12 cellular contexts compared by ENCODE assay signal in genomic region chr1:117632269-117633067, GRCh38. TPM values are rescaled to one million over a fixed set of nuclear protein-coding genes. Genes with fewer than 3 reads are reported as not detected.
DNase-seq lines count a peak whose midpoint lies in the region; ATAC-seq and TF ChIP-seq lines count a peak whose summit lies in the region.
"Had no signal": no experiment of that assay in that cellular context is flagged by ENCODE, and none has a peak within 500 bp of the region (broad histone marks: within the 10 kb centered on the region; RNA-seq: fewer than 3 reads in every experiment).

No MANE protein-coding gene starts in this region.

- no peaks in the 10 kb centered on the region for H3K27me3 ChIP-seq in KMS-11 (ENCODE audit: insufficient read depth, low read depth)
- no peaks in the 10 kb centered on the region for H3K27me3 ChIP-seq in duodenal mucosa (ENCODE audit: control insufficient read depth in 1 of 2, insufficient read depth in 2 of 2, low read length in 2 of 2)
- H3K27me3 ChIP-seq in upper lobe of right lung: no peaks in the 10 kb centered on the region
- peaks cover 22% of the 10 kb centered on the region for H3K27me3 ChIP-seq in GM23248 (replicated peaks; ENCODE audit: insufficient read depth)

- peak overlapping the region; percentile 43 for H3K4me3 Mint-ChIP-seq in activated naive CD8-positive, alpha-beta T cell treated with anti-CD3 and anti-CD28 coated beads, Interleukin-2, amount 10 ng/mL, durations not matched to agents 7 days and 5 days
- no peak overlapping the region for H3K4me3 Mint-ChIP-seq in activated naive CD8-positive, alpha-beta T cell treated with anti-CD3 and anti-CD28 coated beads for 36 hours
- H3K4me3 Mint-ChIP-seq in T-helper 2 cell treated with Interferon-gamma antibody and Interleukin-4, amounts not matched to agents 5 μg/mL and 100 μg/mL, for 36 hours: no peak overlapping the region
- H3K4me3 Mint-ChIP-seq: stimulated activated naive CD8-positive, alpha-beta T cell treated with anti-CD3 and anti-CD28 coated beads, Interleukin-15, Interleukin-2, amounts not matched to agents 100 ng/mL and 50 ng/mL, for 24 hours had no signal

- H3K9ac ChIP-seq in KMS-11 (peak overlapping the region; percentile 37; the same call in 1 of the 2 replicates), duodenal mucosa (ENCODE audit: low read depth in 1 of 2, low read length in 2 of 2) (no peak overlapping the region), GM23248 (no peak overlapping the region)

- 70 to 75% methylated on average over 6 of the region's 6 CpGs for WGBS in GM23248 (ENCODE audit: low coverage in 1 of 2, low lambda C conversion rate in 2 of 2, missing lambda C conversion rate in 2 of 2), 2 experiments

- H4K20me1 ChIP-seq in KMS-11 (ENCODE audit: insufficient read depth) (no peaks in the 10 kb centered on the region), GM23248 (ENCODE audit: insufficient read depth) (no peaks in the 10 kb centered on the region)

- H3K9me3 ChIP-seq in duodenal mucosa (ENCODE audit: control insufficient read depth in 1 of 2, low read length in 2 of 2) (no peaks in the 10 kb centered on the region), upper lobe of right lung (no peaks in the 10 kb centered on the region), GM23248 (ENCODE audit: low read depth) (no peaks in the 10 kb centered on the region)

- H3K79me2 ChIP-seq in KMS-11 (ENCODE audit: insufficient read depth, low read depth) (no peaks in the 10 kb centered on the region; the same call in 1 of the 2 replicates), GM23248 (ENCODE audit: insufficient read depth) (no peaks in the 10 kb centered on the region)

- no peaks in the 10 kb centered on the region for H3K9me2 ChIP-seq in GM23248 (ENCODE audit: insufficient read depth)

- TF ChIP-seq CTCF in KMS-11 (conservative IDR thresholded peaks at IDR 0.05; ENCODE audit: low read depth, low read length) (no peak), upper lobe of right lung (IDR thresholded peaks at IDR 0.05) (no peak)

- POLR2A ChIA-PET in activated naive CD8-positive, alpha-beta T cell treated with anti-CD3 and anti-CD28 coated beads, Interleukin-2, amount 10 ng/mL, durations not matched to agents 7 days and 5 days (lab: Charles Lee): interaction anchor here (0.6 to 1.3 kb wide), 2 partner anchors 25 to 26 kb away, joined by 3 to 4 read pairs; partner anchors contain the start of gene TENT5C

- no peak for DNase-seq in activated naive CD8-positive, alpha-beta T cell treated with anti-CD3 and anti-CD28 coated beads, Interleukin-2, amount 10 ng/mL, durations not matched to agents 7 days and 5 days
- no peak for DNase-seq in activated naive CD8-positive, alpha-beta T cell treated with anti-CD3 and anti-CD28 coated beads for 36 hours
- DNase-seq in upper lobe of right lung (no peak), GM23248 (no peak), HCEC 1CT (no peak)
- no peak for DNase-seq in T-helper 2 cell treated with Interferon-gamma antibody and Interleukin-4, amounts not matched to agents 5 μg/mL and 100 μg/mL, for 36 hours (ENCODE audit: low spot score)
- DNase-seq: kidney, NCI-H1930 had no signal

- intact Hi-C loops in upper lobe of right lung (cut with DNase I): no loop called here

- peaks cover 22% of the 10 kb centered on the region for H3K27me3 Mint-ChIP-seq in activated naive CD8-positive, alpha-beta T cell treated with anti-CD3 and anti-CD28 coated beads, Interleukin-2, amount 10 ng/mL, durations not matched to agents 7 days and 5 days
- H3K27me3 Mint-ChIP-seq in activated naive CD8-positive, alpha-beta T cell treated with anti-CD3 and anti-CD28 coated beads for 36 hours: peaks cover 41% of the 10 kb centered on the region
- peaks cover 20% of the 10 kb centered on the region for H3K27me3 Mint-ChIP-seq in T-helper 2 cell treated with Interferon-gamma antibody and Interleukin-4, amounts not matched to agents 5 μg/mL and 100 μg/mL, for 36 hours (ENCODE audit: low read depth)

- in situ Hi-C loops in GM23248 (cut with MboI): no loop called here

- H3K27ac ChIP-seq in KMS-11 (peak overlapping the region; percentile 74), duodenal mucosa (ENCODE audit: low read depth, low read length) (peak overlapping the region; percentile 39), upper lobe of right lung (peak overlapping the region; percentile 42), GM23248 (no peak overlapping the region)

- H3K9me3 Mint-ChIP-seq in activated naive CD8-positive, alpha-beta T cell treated with anti-CD3 and anti-CD28 coated beads, Interleukin-2, amount 10 ng/mL, durations not matched to agents 7 days and 5 days: no peaks in the 10 kb centered on the region
- no peaks in the 10 kb centered on the region for H3K9me3 Mint-ChIP-seq in activated naive CD8-positive, alpha-beta T cell treated with anti-CD3 and anti-CD28 coated beads for 36 hours
- no peaks in the 10 kb centered on the region for H3K9me3 Mint-ChIP-seq in T-helper 2 cell treated with Interferon-gamma antibody and Interleukin-4, amounts not matched to agents 5 μg/mL and 100 μg/mL, for 36 hours
- H3K9me3 Mint-ChIP-seq: stimulated activated naive CD8-positive, alpha-beta T cell treated with anti-CD3 and anti-CD28 coated beads, Interleukin-15, Interleukin-2, amounts not matched to agents 100 ng/mL and 50 ng/mL, for 24 hours had no signal

- H3K4me2 ChIP-seq in KMS-11 (peak overlapping the region; percentile 51), GM23248 (ENCODE audit: unreplicated experiment) (no peak overlapping the region)

- H3K36me3 Mint-ChIP-seq in activated naive CD8-positive, alpha-beta T cell treated with anti-CD3 and anti-CD28 coated beads, Interleukin-2, amount 10 ng/mL, durations not matched to agents 7 days and 5 days: peaks cover 20% of the 10 kb centered on the region
- H3K36me3 Mint-ChIP-seq in activated naive CD8-positive, alpha-beta T cell treated with anti-CD3 and anti-CD28 coated beads for 36 hours: no peaks in the 10 kb centered on the region
- H3K36me3 Mint-ChIP-seq in T-helper 2 cell treated with Interferon-gamma antibody and Interleukin-4, amounts not matched to agents 5 μg/mL and 100 μg/mL, for 36 hours (ENCODE audit: low read depth): peaks cover 5% of the 10 kb centered on the region

- H3K4me1 ChIP-seq in KMS-11 (ENCODE audit: low read depth, poor library complexity, severe bottlenecking) (peaks cover 80% of the 10 kb centered on the region), duodenal mucosa (ENCODE audit: control insufficient read depth in 1 of 2, insufficient read depth in 2 of 2, low read length in 2 of 2) (no peaks in the 10 kb centered on the region), upper lobe of right lung (peaks cover 17% of the 10 kb centered on the region), GM23248 (ENCODE audit: insufficient read depth) (no peaks in the 10 kb centered on the region)

- no peak overlapping the region for H3K27ac Mint-ChIP-seq in activated naive CD8-positive, alpha-beta T cell treated with anti-CD3 and anti-CD28 coated beads, Interleukin-2, amount 10 ng/mL, durations not matched to agents 7 days and 5 days
- no peak overlapping the region for H3K27ac Mint-ChIP-seq in activated naive CD8-positive, alpha-beta T cell treated with anti-CD3 and anti-CD28 coated beads for 36 hours
- no peak overlapping the region for H3K27ac Mint-ChIP-seq in T-helper 2 cell treated with Interferon-gamma antibody and Interleukin-4, amounts not matched to agents 5 μg/mL and 100 μg/mL, for 36 hours
- H3K27ac Mint-ChIP-seq: stimulated activated naive CD8-positive, alpha-beta T cell treated with anti-CD3 and anti-CD28 coated beads, Interleukin-15, Interleukin-2, amounts not matched to agents 100 ng/mL and 50 ng/mL, for 24 hours had no signal

- peak; percentile 23 for ATAC-seq in activated naive CD8-positive, alpha-beta T cell treated with anti-CD3 and anti-CD28 coated beads, Interleukin-2, amount 10 ng/mL, durations not matched to agents 7 days and 5 days (ENCODE audit: low read depth)
- ATAC-seq in upper lobe of right lung: peak; percentile 42
- ATAC-seq: esophagus mucosa had no signal

- H3K4me3 ChIP-seq in KMS-11 (IDR thresholded peaks at IDR 0.05; ENCODE audit: insufficient read depth, low read depth, low read length) (no peak overlapping the region), duodenal mucosa (ENCODE audit: low read depth in 1 of 2, low read length in 2 of 2) (no peak overlapping the region), upper lobe of right lung (no peak overlapping the region), GM23248 (no peak overlapping the region)

- H2AFZ ChIP-seq in KMS-11 (ENCODE audit: low read depth): no peak overlapping the region
- no peak overlapping the region for H2AFZ ChIP-seq in GM23248

- H3K36me3 ChIP-seq in KMS-11 (ENCODE audit: insufficient read depth): no peaks in the 10 kb centered on the region
- H3K36me3 ChIP-seq in duodenal mucosa (ENCODE audit: control insufficient read depth in 1 of 2, insufficient read depth in 2 of 2, low read length in 2 of 2): no peaks in the 10 kb centered on the region
- no peaks in the 10 kb centered on the region for H3K36me3 ChIP-seq in upper lobe of right lung
- H3K36me3 ChIP-seq in GM23248 (ENCODE audit: low read depth): no peaks in the 10 kb centered on the region

- peaks cover 36% of the 10 kb centered on the region for H3K4me1 Mint-ChIP-seq in activated naive CD8-positive, alpha-beta T cell treated with anti-CD3 and anti-CD28 coated beads, Interleukin-2, amount 10 ng/mL, durations not matched to agents 7 days and 5 days
- H3K4me1 Mint-ChIP-seq in activated naive CD8-positive, alpha-beta T cell treated with anti-CD3 and anti-CD28 coated beads for 36 hours: peaks cover 17% of the 10 kb centered on the region
- H3K4me1 Mint-ChIP-seq in T-helper 2 cell treated with Interferon-gamma antibody and Interleukin-4, amounts not matched to agents 5 μg/mL and 100 μg/mL, for 36 hours (ENCODE audit: low read depth): peaks cover 37% of the 10 kb centered on the region

- H3F3A ChIP-seq in GM23248 (ENCODE audit: insufficient read depth): no peaks in the 10 kb centered on the region

RNA-seq across cellular contexts. Expression of gene TENT5C, which starts 26.6 kb away (rescaled TPM):
- total RNA-seq in activated naive CD8-positive, alpha-beta T cell treated with anti-CD3 and anti-CD28 coated beads, Interleukin-2, amount 10 ng/mL, durations not matched to agents 7 days and 5 days: 10 to 100 TPM; 18.4 to 18.8 TPM
- total RNA-seq in activated naive CD8-positive, alpha-beta T cell treated with anti-CD3 and anti-CD28 coated beads for 36 hours: 1 to 10 TPM; 4.2 TPM
- 13.7 TPM for total RNA-seq in upper lobe of right lung
- total RNA-seq in GM23248 (2014; rRNA removed; shearing (Covaris generic)): 0.25 TPM in 1 of 2 replicates, not detected in the other
- polyA plus RNA-seq in GM23248 (2016; fragmentation: Nextera tagmentation; extraction: Ambion mirVana): 0.19 and 0.20 TPM in 2 replicates
